15 cellular contexts compared by ENCODE assay signal in genomic region chr17:32370426-32370825, GRCh38. TPM values are rescaled to one million over a fixed set of nuclear protein-coding genes. Genes with fewer than 3 reads are reported as not detected.
DNase-seq lines count a peak whose midpoint lies in the region; ATAC-seq, FAIRE-seq and TF ChIP-seq lines count a peak whose summit lies in the region.
"Had no signal": no experiment of that assay in that cellular context is flagged by ENCODE, and none has a peak within 500 bp of the region (broad histone marks: within the 10 kb centered on the region; RNA-seq: fewer than 3 reads in every experiment).

No MANE protein-coding gene starts in this region.

- H2AK5ac ChIP-seq in mesendoderm (ENCODE audit: low read length): no peak overlapping the region

- peaks cover 7% of the 10 kb centered on the region for H3K79me1 ChIP-seq in mesendoderm (ENCODE audit: low read length)

- peaks cover 7% of the 10 kb centered on the region; the same call in 1 of the 3 replicates for H3K4me1 ChIP-seq in A549
- no peaks in the 10 kb centered on the region for H3K4me1 ChIP-seq in GM23338 (ENCODE audit: insufficient read depth)
- H3K4me1 ChIP-seq in left lung: no peaks in the 10 kb centered on the region
- no peaks in the 10 kb centered on the region for H3K4me1 ChIP-seq in mesendoderm (ENCODE audit: control insufficient read depth, low read depth, low read length)

- no peak overlapping the region for H3K23ac ChIP-seq in mesendoderm (ENCODE audit: low read length)

- 84% methylated on average over 1 of the region's 1 CpG for WGBS in A549 (ENCODE audit: missing lambda C conversion rate)
- no CpG with 5 or more reads among the region's 1 CpG for WGBS in mesendoderm (ENCODE audit: extremely low coverage, insufficient coverage, low lambda C conversion rate)

- CTCF ChIA-PET in A549 (lab: Yijun Ruan, JAX): interaction anchor here (0.6 to 1.1 kb wide), 4 partner anchors 8 to 92 kb away, joined by 3 to 4 read pairs (median 4); partner anchors contain the start of gene PSMD11

- no peaks in the 10 kb centered on the region for H3K9me3 Mint-ChIP-seq in activated T-cell treated with anti-CD3 and anti-CD28 coated beads, Interleukin-2, amount 50 U/mL, for 24 hours
- no peaks in the 10 kb centered on the region for H3K9me3 Mint-ChIP-seq in GM23338
- H3K9me3 Mint-ChIP-seq in endothelial cell (ENCODE audit: unreplicated experiment): no peaks in the 10 kb centered on the region

- no peaks in the 10 kb centered on the region for H3K9me2 ChIP-seq in GM23338 (ENCODE audit: insufficient read depth)

- no peak overlapping the region for H3K27ac ChIP-seq in A549
- peak overlapping the region; percentile 12; the same call in 1 of the 2 replicates for H3K27ac ChIP-seq in GM23338 (ENCODE audit: low read depth)
- H3K27ac ChIP-seq in left lung: no peak overlapping the region
- no peak overlapping the region for H3K27ac ChIP-seq in mesendoderm (ENCODE audit: low read depth, low read length)
- H3K27ac ChIP-seq: C4-2B had no signal

- peaks cover 88% of the 10 kb centered on the region for H3K79me2 ChIP-seq in GM23338 (replicated peaks; ENCODE audit: insufficient read depth)
- H3K79me2 ChIP-seq in mesendoderm (ENCODE audit: control insufficient read depth, insufficient read depth, low read length): peaks cover 12% of the 10 kb centered on the region

- H3K9ac ChIP-seq in mesendoderm (ENCODE audit: low read length): no peak overlapping the region

- H3K36me3 ChIP-seq in GM23338 (ENCODE audit: insufficient read depth): peaks cover 78% of the 10 kb centered on the region
- peaks cover under 1 to 97% of the 10 kb centered on the region in 2 donors for H3K36me3 ChIP-seq in left lung
- H3K36me3 ChIP-seq in mesendoderm (ENCODE audit: control insufficient read depth, insufficient read depth, low read length): peaks cover 12% of the 10 kb centered on the region

- no peak overlapping the region for H3K4me3 ChIP-seq in A549
- H3K4me3 ChIP-seq in GM23338: no peak overlapping the region
- no peak overlapping the region for H3K4me3 ChIP-seq in left lung
- no peak overlapping the region for H3K4me3 ChIP-seq in mesendoderm (ENCODE audit: low read length)
- H3K4me3 ChIP-seq: K562 had no signal

- H3K27me3 Mint-ChIP-seq in activated T-cell treated with anti-CD3 and anti-CD28 coated beads, Interleukin-2, amount 50 U/mL, for 24 hours: no peaks in the 10 kb centered on the region
- no peaks in the 10 kb centered on the region for H3K27me3 Mint-ChIP-seq in GM23338 (ENCODE audit: insufficient read depth, low read depth, poor library complexity)
- H3K27me3 Mint-ChIP-seq in endothelial cell (ENCODE audit: unreplicated experiment): peaks cover 3% of the 10 kb centered on the region

- no peak for FAIRE-seq in A549 (lab: Jason Lieb, UNC)
- FAIRE-seq: D721Med had no signal

- peaks cover 17% of the 10 kb centered on the region for H3F3A ChIP-seq in GM23338 (replicated peaks; ENCODE audit: low read depth)

- H3K27ac Mint-ChIP-seq in activated T-cell treated with anti-CD3 and anti-CD28 coated beads, Interleukin-2, amount 50 U/mL, for 24 hours: peak overlapping the region; percentile 70
- H3K27ac Mint-ChIP-seq in GM23338 (no peak overlapping the region), endothelial cell (ENCODE audit: unreplicated experiment) (no peak overlapping the region)

- no peaks in the 10 kb centered on the region for H3K27me3 ChIP-seq in GM23338 (ENCODE audit: insufficient read depth)
- H3K27me3 ChIP-seq in left lung: no peaks in the 10 kb centered on the region
- H3K27me3 ChIP-seq in mesendoderm (ENCODE audit: insufficient read depth, low read length, poor library complexity): no peaks in the 10 kb centered on the region

- H3K4me1 Mint-ChIP-seq in activated T-cell treated with anti-CD3 and anti-CD28 coated beads, Interleukin-2, amount 50 U/mL, for 24 hours (ENCODE audit: low read depth): peaks cover 46% of the 10 kb centered on the region
- H3K4me1 Mint-ChIP-seq in GM23338: no peaks in the 10 kb centered on the region
- H3K4me1 Mint-ChIP-seq in endothelial cell (ENCODE audit: unreplicated experiment): no peaks in the 10 kb centered on the region

- peaks cover 22% of the 10 kb centered on the region for H4K20me1 ChIP-seq in GM23338 (replicated peaks; ENCODE audit: insufficient read depth)

- POLR2A ChIA-PET in A549 (lab: Yijun Ruan, JAX): interaction anchor here (0.6 to 1.5 kb wide), 2 partner anchors 19 to 24 kb away, joined by 4 to 5 read pairs; no protein-coding TSS in a partner anchor

- no peak overlapping the region for H2AFZ ChIP-seq in GM23338

- H3K4me3 Mint-ChIP-seq in activated T-cell treated with anti-CD3 and anti-CD28 coated beads, Interleukin-2, amount 50 U/mL, for 24 hours: no peak overlapping the region
- H3K4me3 Mint-ChIP-seq in GM23338: no peak overlapping the region; the same call in 2 of the 3 replicates
- H3K4me3 Mint-ChIP-seq in endothelial cell (ENCODE audit: unreplicated experiment): peak overlapping the region; percentile 54

- TF ChIP-seq RAD21 in A549 (conservative IDR thresholded peaks at IDR 0.05 in 1 of 2, IDR thresholded peaks at IDR 0.05 in 1 of 2): no peak

- no peak overlapping the region for H4K8ac ChIP-seq in mesendoderm (ENCODE audit: low read depth, low read length)

- no peak for TF ChIP-seq EP300 in A549 (IDR thresholded peaks at IDR 0.05)

- intact Hi-C loops in left lung (cut with DNase I): no loop called here

- no peak overlapping the region for H3K56ac ChIP-seq in mesendoderm (ENCODE audit: low read length)

- no peak overlapping the region for H4K5ac ChIP-seq in mesendoderm (ENCODE audit: low read length)

- no peaks in the 10 kb centered on the region for H3K9me3 ChIP-seq in A549
- no peaks in the 10 kb centered on the region for H3K9me3 ChIP-seq in left lung

- H2BK120ac ChIP-seq in mesendoderm (ENCODE audit: low read depth, low read length): no peak overlapping the region

- no peak for ATAC-seq in A549
- ATAC-seq in GM23338: no peak
- ATAC-seq in left lung: no peak
- ATAC-seq: K562 had no signal

- no peak overlapping the region for H2BK5ac ChIP-seq in mesendoderm (ENCODE audit: low read length)

- no peak overlapping the region for H3K4ac ChIP-seq in mesendoderm (ENCODE audit: low read depth, low read length)

- TF ChIP-seq POLR2A in A549 (IDR thresholded peaks at IDR 0.05; ENCODE audit: low read length): no peak

- H2BK15ac ChIP-seq in mesendoderm (replicated peaks; ENCODE audit: low read depth): no peak overlapping the region

- TF ChIP-seq CTCF in A549 (IDR thresholded peaks at IDR 0.05) (no peak), GM23338 (conservative IDR thresholded peaks at IDR 0.05; ENCODE audit: low read depth in 2 of 2) (no peak), endothelial cell (IDR thresholded peaks at IDR 0.05; ENCODE audit: unreplicated experiment) (no peak), left lung (IDR thresholded peaks at IDR 0.05) (no peak)

- DNase-seq in activated T-cell treated with anti-CD3 and anti-CD28 coated beads, Interleukin-2, amount 50 U/mL, for 24 hours: no peak
- DNase-seq in activated T-cell treated with anti-CD3 and anti-CD28 coated beads for 4 hours (no peak), A549 (ENCODE audit: low read depth in 1 of 2, low spot score in 1 of 2) (no peak), GM23338 (ENCODE audit: low spot score) (no peak), endothelial cell (ENCODE audit: low spot score) (no peak), SIG-M5 (lab: John Stamatoyannopoulos, UW) (no peak), left lung (no peak), mesendoderm (no peak)
- DNase-seq: AML-193, DMS79, NCI-H1105, NCI-H2081 treated with DMSO at 0.1 percent for 48 hours had no signal

- H3K36me3 Mint-ChIP-seq in activated T-cell treated with anti-CD3 and anti-CD28 coated beads, Interleukin-2, amount 50 U/mL, for 24 hours (ENCODE audit: low read depth): peaks cover 96% of the 10 kb centered on the region
- H3K36me3 Mint-ChIP-seq in GM23338 (ENCODE audit: low read depth): peaks cover 94% of the 10 kb centered on the region
- peaks cover 33% of the 10 kb centered on the region for H3K36me3 Mint-ChIP-seq in endothelial cell (ENCODE audit: low read depth, unreplicated experiment)

- H3K18ac ChIP-seq in mesendoderm (ENCODE audit: low read length): no peak overlapping the region

- H3K4me2 ChIP-seq in A549 (no peak overlapping the region), GM23338 (no peak overlapping the region), mesendoderm (ENCODE audit: low read length) (no peak overlapping the region)

TF ChIP-seq in A549, 52 proteins besides CTCF, POLR2A, EP300 and RAD21 (continues in another document):
- no peak for TF ChIP-seq KDM1A (IDR thresholded peaks at IDR 0.05; ENCODE audit: low read depth)

TF ChIP-seq in GM23338, 12 proteins besides CTCF, POLR2A, EP300 and RAD21:
- TF ChIP-seq POLR2AphosphoS5 (IDR thresholded peaks at IDR 0.05; ENCODE audit: low read depth): no peak

RNA-seq across cellular contexts. Expression of gene ZNF207, which starts 20.5 kb away (rescaled TPM):
- polyA plus RNA-seq in A549 (2011; rRNA removed) (292 and 296 TPM in 2 replicates), A549 (2017; fragmentation: RNase III; extraction: RNeasy Plus Mini Kit Qiagen cat#74134 plus additional on column Dnase treatment) (188 to 208 TPM (median 188 TPM) in 3 replicates), GM23338 (2016; fragmentation: Nextera tagmentation; extraction: Ambion mirVana) (155 and 171 TPM in 2 replicates)
- 159 and 197 TPM in 2 replicates for polyA plus RNA-seq in A549 (2012; cell fraction: cytosol; rRNA removed)
- 173 and 216 TPM in 2 replicates for polyA plus RNA-seq in A549 (2012; cell fraction: nucleus; rRNA removed)
- polyA minus RNA-seq in A549 (2011; rRNA and poly(A)+ RNA removed): 290 and 357 TPM in 2 replicates
- total RNA-seq in GM23338 (2014; rRNA removed; shearing (Covaris generic)): 234 and 240 TPM in 2 replicates
- total RNA-seq in endothelial cell (ENCODE audit: unreplicated experiment) (211 TPM), left lung (100 to 1,000 TPM; 130 to 166 TPM)
- 270 TPM for polyA plus RNA-seq in mesendoderm (2013, experiment 1 of 2)
- polyA plus RNA-seq in mesendoderm (2013, experiment 2 of 2): 263 TPM

RNA-seq across cellular contexts. Expression of gene C17orf75, which starts 28.5 kb away (rescaled TPM):
- polyA plus RNA-seq in A549 (2011; rRNA removed): 36.9 and 49.6 TPM in 2 replicates
- polyA plus RNA-seq in A549 (2012; cell fraction: cytosol; rRNA removed): 15.5 and 15.7 TPM in 2 replicates
- polyA plus RNA-seq in A549 (2012; cell fraction: nucleus; rRNA removed): 17.4 and 19.9 TPM in 2 replicates
- 36.3 to 43.8 TPM (median 38.2 TPM) in 3 replicates for polyA plus RNA-seq in A549 (2017; fragmentation: RNase III; extraction: RNeasy Plus Mini Kit Qiagen cat#74134 plus additional on column Dnase treatment)
- 17.9 and 19.5 TPM in 2 replicates for polyA minus RNA-seq in A549 (2011; rRNA and poly(A)+ RNA removed)
- 26.8 and 35.9 TPM in 2 replicates for total RNA-seq in GM23338 (2014; rRNA removed; shearing (Covaris generic))
- 43.3 and 50.1 TPM in 2 replicates for polyA plus RNA-seq in GM23338 (2016; fragmentation: Nextera tagmentation; extraction: Ambion mirVana)
- total RNA-seq in endothelial cell (ENCODE audit: unreplicated experiment): 19.0 TPM
- 10 to 100 TPM; 14.0 to 14.3 TPM for total RNA-seq in left lung
- 30.9 TPM for polyA plus RNA-seq in mesendoderm (2013, experiment 1 of 2)
- 31.9 TPM for polyA plus RNA-seq in mesendoderm (2013, experiment 2 of 2)
